25 cellular contexts compared by ENCODE assay signal in genomic region chr20:50396623-50397022, GRCh38.
A peak's percentile ranks its signal among the peaks of the same experiment; 100 is the strongest.
DNase-seq lines count a peak whose midpoint lies in the region; ATAC-seq, FAIRE-seq and TF ChIP-seq lines count a peak whose summit lies in the region.
"Had no signal": no experiment of that assay in that cellular context is flagged by ENCODE, and none has a peak within 500 bp of the region (broad histone marks: within the 10 kb centered on the region; RNA-seq: fewer than 3 reads in every experiment).

No MANE protein-coding gene starts in this region.

- TF ChIP-seq CTCF in A549 (IDR thresholded peaks at IDR 0.05) (no peak), H9 (conservative IDR thresholded peaks at IDR 0.05) (no peak), HepG2 (CRISPR knock-in tag; IDR thresholded peaks at IDR 0.05) (no peak), chondrocyte (IDR thresholded peaks at IDR 0.05) (no peak)
- no peak for TF ChIP-seq CTCF in activated CD8-positive, alpha-beta T cell treated with anti-CD3 and anti-CD28 coated beads for 36 hours (IDR thresholded peaks at IDR 0.05)

- H3K4me3 ChIP-seq in A549 = no peak overlapping the region
- no peak overlapping the region for H3K4me3 ChIP-seq in HepG2 (replicated peaks in 1 of 3; ENCODE audit: insufficient read depth in 1 of 3, low read depth in 2 of 3, low read length in 3 of 3)
- H3K4me3 ChIP-seq: K562, smooth muscle cell had no signal

- H3K36me3 ChIP-seq in HepG2 (replicated peaks in 1 of 2; ENCODE audit: control insufficient read depth in 1 of 2, insufficient read depth in 2 of 2, low read length in 2 of 2) = no peaks in the 10 kb centered on the region

- peaks cover 2 to 18% of the 10 kb centered on the region in 2 experiments; a peak in 2 of 4 replicates for H3K4me1 Mint-ChIP-seq in H9
- peaks cover 21% of the 10 kb centered on the region for H3K4me1 Mint-ChIP-seq in stimulated activated effector memory CD8-positive, alpha-beta T cell treated with anti-CD3 and anti-CD28 coated beads, Interleukin-12 subunit alpha, Interleukin-12 subunit beta, amount 100 ng/mL, for 72 hours
- H3K4me1 Mint-ChIP-seq in activated CD8-positive, alpha-beta T cell treated with anti-CD3 and anti-CD28 coated beads for 36 hours (ENCODE audit: low read depth) = peaks cover 9% of the 10 kb centered on the region
- peaks cover 40% of the 10 kb centered on the region for H3K4me1 Mint-ChIP-seq in chondrocyte (ENCODE audit: low read depth)
- H3K4me1 Mint-ChIP-seq: activated T-helper 17 cell treated with anti-CD3 and anti-CD28 coated beads, Interleukin-2, amount 50 U/mL, for 72 hours had no signal

- H3K14ac ChIP-seq in H9 (ENCODE audit: insufficient read depth, low read length) = no peak overlapping the region

- ATAC-seq in A549 (no peak), HepG2 (no peak), HG03159 (IDR thresholded peaks at IDR 0.05; ENCODE audit: unreplicated experiment) (no peak)
- no peak for ATAC-seq in stimulated activated effector memory CD8-positive, alpha-beta T cell treated with anti-CD3 and anti-CD28 coated beads, Interleukin-12 subunit alpha, Interleukin-12 subunit beta, amount 100 ng/mL, for 72 hours
- ATAC-seq in activated CD8-positive, alpha-beta T cell treated with anti-CD3 and anti-CD28 coated beads for 36 hours = no peak
- ATAC-seq: activated naive CD4-positive, alpha-beta T cell treated with anti-CD3 and anti-CD28 coated beads, Interleukin-2, amount 50 U/mL, for 72 hours; activated T-helper 17 cell treated with anti-CD3 and anti-CD28 coated beads, Interleukin-2, amount 50 U/mL, for 72 hours; K562; Panc1 had no signal

- no peak overlapping the region for H2AFZ ChIP-seq in H9 (ENCODE audit: low read length)
- no peak overlapping the region for H2AFZ ChIP-seq in HepG2 (ENCODE audit: low read length)

- H3K27ac Mint-ChIP-seq in H9 (peak overlapping the region in 2 of 3 experiments; percentile 31 to 70; a peak in 2 of 7 replicates), chondrocyte (ENCODE audit: unreplicated experiment) (no peak overlapping the region)
- H3K27ac Mint-ChIP-seq in stimulated activated effector memory CD8-positive, alpha-beta T cell treated with anti-CD3 and anti-CD28 coated beads, Interleukin-12 subunit alpha, Interleukin-12 subunit beta, amount 100 ng/mL, for 72 hours = peak overlapping the region; percentile 59
- no peak overlapping the region for H3K27ac Mint-ChIP-seq in activated CD8-positive, alpha-beta T cell treated with anti-CD3 and anti-CD28 coated beads for 36 hours
- H3K27ac Mint-ChIP-seq: activated T-helper 17 cell treated with anti-CD3 and anti-CD28 coated beads, Interleukin-2, amount 50 U/mL, for 72 hours had no signal

- no peak for TF ChIP-seq RAD21 in A549 (conservative IDR thresholded peaks at IDR 0.05 in 1 of 2, IDR thresholded peaks at IDR 0.05 in 1 of 2)
- TF ChIP-seq RAD21 in HepG2 (CRISPR knock-in tag; IDR thresholded peaks at IDR 0.05) = no peak

- CTCF ChIA-PET in A549 (lab: Yijun Ruan, JAX) = interaction anchor here (0.6 to 1.7 kb wide), 3 partner anchors 42 to 115 kb away, joined by 3 read pairs; no protein-coding TSS in a partner anchor
- CTCF ChIA-PET in HepG2 (lab: Yijun Ruan, JAX; ENCODE audit: low intra/inter-chr PET ratio, low total read pairs) = no interaction called here
- CTCF ChIA-PET in activated CD8-positive, alpha-beta T cell treated with anti-CD3 and anti-CD28 coated beads for 36 hours (lab: Charles Lee) = no interaction called here

- no peak for DNase-seq in A549 (ENCODE audit: low read depth in 1 of 2, low spot score in 1 of 2)
- DNase-seq in H9 = no peak
- DNase-seq in HepG2 (ENCODE audit: low spot score) = no peak
- DNase-seq in stimulated activated effector memory CD8-positive, alpha-beta T cell treated with anti-CD3 and anti-CD28 coated beads, Interleukin-12 subunit alpha, Interleukin-12 subunit beta, amount 100 ng/mL, for 72 hours (ENCODE audit: low spot score in 2 of 2) = no peak
- DNase-seq in activated CD8-positive, alpha-beta T cell treated with anti-CD3 and anti-CD28 coated beads for 36 hours = no peak
- DNase-seq in chondrocyte (ENCODE audit: low spot score) = no peak
- DNase-seq: activated CD4-positive, alpha-beta T cell treated with anti-CD3 and anti-CD28 coated beads, Interleukin-2, amount 50 U/mL, for 4 hours; C1 segment of cervical spinal cord; COR-L47; DMS79; GDM1; NCI-H2029 treated with DMSO at 0.1 percent for 48 hours; NCI-H69; stimulated activated CD4-positive, alpha-beta T cell treated with anti-CD3 and anti-CD28 coated beads, Interleukin-1b, Interleukin-23, amount 100 ng/mL, for 48 hours; stimulated activated CD8-positive, alpha-beta memory T cell treated with anti-CD3 and anti-CD28 coated beads, Interleukin-4, amount 100 ng/mL, for 48 hours; T-helper 1 cell; trophoblast cell had no signal

- H3K4me1 ChIP-seq in A549 (peaks cover 59% of the 10 kb centered on the region), H9 (ENCODE audit: insufficient read depth, low read length) (peaks cover 2% of the 10 kb centered on the region; the same call in 1 of the 2 replicates), HepG2 (ENCODE audit: insufficient read depth, low read length) (peaks cover 95% of the 10 kb centered on the region)

- H3K27ac ChIP-seq in A549 = peak overlapping the region; percentile 67 to 81; a peak in 5 of 6 replicates
- H3K27ac ChIP-seq in H9 (ENCODE audit: insufficient read length, low read depth, low read length) = no peak overlapping the region
- H3K27ac ChIP-seq in HepG2 (ENCODE audit: extremely low read length, insufficient read depth, low read length) = peak overlapping the region; percentile 21

- no peak overlapping the region for H2BK120ac ChIP-seq in H9 (ENCODE audit: low read depth, low read length, poor library complexity, severe bottlenecking)

- 85% methylated on average over 6 of the region's 6 CpGs for WGBS in A549 (ENCODE audit: missing lambda C conversion rate)
- WGBS in H9 (ENCODE audit: extremely low coverage, insufficient read length, low lambda C conversion rate) = no CpG with 5 or more reads among the region's 6 CpGs
- WGBS in HepG2 (ENCODE audit: low lambda C conversion rate) = 98% methylated on average over 6 of the region's 6 CpGs

- no peak overlapping the region for H3K56ac ChIP-seq in H9 (ENCODE audit: insufficient read length, low read depth, low read length)

- H4K5ac ChIP-seq in H9 (ENCODE audit: insufficient read length, low read depth, low read length) = no peak overlapping the region

- FAIRE-seq in A549 (lab: Jason Lieb, UNC) = no peak
- FAIRE-seq in HepG2 (lab: Jason Lieb, UNC) = no peak
- FAIRE-seq: H1, K562 had no signal

- H4K91ac ChIP-seq in H9 (ENCODE audit: insufficient read length, low read depth, low read length) = no peak overlapping the region

- no peak overlapping the region for H2BK5ac ChIP-seq in H9 (ENCODE audit: insufficient read length, low read length)

- H3K4me2 ChIP-seq in A549 (no peak overlapping the region), H9 (ENCODE audit: insufficient read depth, insufficient read length, low read length) (no peak overlapping the region), HepG2 (ENCODE audit: low read depth, low read length) (no peak overlapping the region)
- H3K4me2 ChIP-seq: smooth muscle cell had no signal

- no peaks in the 10 kb centered on the region for H4K20me1 ChIP-seq in H9 (ENCODE audit: control insufficient read depth, insufficient read depth, insufficient read length)
- H4K20me1 ChIP-seq in HepG2 (ENCODE audit: insufficient read depth, low read length) = no peaks in the 10 kb centered on the region

- in situ Hi-C loops in HepG2 (cut with HindIII; ENCODE audit: extremely low pct_ligation_motif_present, low pct_unique_long_range_greater_than_20kb) = no loop called here

- H3K79me1 ChIP-seq in H9 (ENCODE audit: insufficient read depth, low read depth, low read length, poor library complexity, severe bottlenecking) = no peaks in the 10 kb centered on the region

- no peak overlapping the region for H4K8ac ChIP-seq in H9 (replicated peaks; ENCODE audit: insufficient read length, low read depth, low read length)

- no peak overlapping the region for H2AK5ac ChIP-seq in H9 (ENCODE audit: insufficient read length, low read length)

- TF ChIP-seq POLR2A in A549 (IDR thresholded peaks at IDR 0.05; ENCODE audit: low read length) = no peak
- no peak for TF ChIP-seq POLR2A in HepG2 (IDR thresholded peaks at IDR 0.05; ENCODE audit: insufficient read depth in 1 of 2, low read depth in 2 of 2, low read length in 2 of 2)

- H3T11ph ChIP-seq in H9 (ENCODE audit: low read length) = no peak overlapping the region

- H3K4me3 Mint-ChIP-seq in H9 (no peak overlapping the region), chondrocyte (ENCODE audit: unreplicated experiment) (no peak overlapping the region)
- no peak overlapping the region for H3K4me3 Mint-ChIP-seq in stimulated activated effector memory CD8-positive, alpha-beta T cell treated with anti-CD3 and anti-CD28 coated beads, Interleukin-12 subunit alpha, Interleukin-12 subunit beta, amount 100 ng/mL, for 72 hours
- no peak overlapping the region for H3K4me3 Mint-ChIP-seq in activated CD8-positive, alpha-beta T cell treated with anti-CD3 and anti-CD28 coated beads for 36 hours
- H3K4me3 Mint-ChIP-seq: activated T-helper 17 cell treated with anti-CD3 and anti-CD28 coated beads, Interleukin-2, amount 50 U/mL, for 72 hours; central memory CD8-positive, alpha-beta T cell had no signal

- H3K9me3 ChIP-seq in A549 = no peaks in the 10 kb centered on the region
- no peaks in the 10 kb centered on the region for H3K9me3 ChIP-seq in H9 (ENCODE audit: control insufficient read depth, low read depth, low read length)
- no peaks in the 10 kb centered on the region for H3K9me3 ChIP-seq in HepG2 (ENCODE audit: low read length)

- TF ChIP-seq EP300 in A549 (IDR thresholded peaks at IDR 0.05) = no peak
- TF ChIP-seq EP300 in HepG2 (IDR thresholded peaks at IDR 0.05; ENCODE audit: low read depth in 2 of 2, low read length in 2 of 2) = no peak
- TF ChIP-seq EP300 in HepG2 (CRISPR knock-in tag; IDR thresholded peaks at IDR 0.05; ENCODE audit: borderline replicate concordance) = no peak

- no peak overlapping the region for H2BK12ac ChIP-seq in H9 (ENCODE audit: insufficient read length, low read depth, low read length)

- H3K79me2 ChIP-seq in H9 (ENCODE audit: insufficient read depth, low read length) (no peaks in the 10 kb centered on the region), HepG2 (ENCODE audit: insufficient read depth, low read length) (no peaks in the 10 kb centered on the region)

- H3K9ac ChIP-seq in H9 (ENCODE audit: extremely low read depth, insufficient read length, low read length) (no peak overlapping the region), HepG2 (ENCODE audit: insufficient read depth, low read depth, low read length) (no peak overlapping the region)

- H3K27me3 ChIP-seq in H9 (ENCODE audit: insufficient read depth, low read length) = no peaks in the 10 kb centered on the region
- H3K27me3 ChIP-seq in HepG2 (ENCODE audit: control insufficient read depth in 1 of 2, insufficient read depth in 2 of 2, low read length in 2 of 2) = no peaks in the 10 kb centered on the region

- no peak overlapping the region for H3K4ac ChIP-seq in H9 (ENCODE audit: low read depth, low read length)

- H3K9me3 Mint-ChIP-seq in H9 (no peaks in the 10 kb centered on the region), chondrocyte (ENCODE audit: low read depth) (no peaks in the 10 kb centered on the region)
- H3K9me3 Mint-ChIP-seq in stimulated activated effector memory CD8-positive, alpha-beta T cell treated with anti-CD3 and anti-CD28 coated beads, Interleukin-12 subunit alpha, Interleukin-12 subunit beta, amount 100 ng/mL, for 72 hours = no peaks in the 10 kb centered on the region
- no peaks in the 10 kb centered on the region for H3K9me3 Mint-ChIP-seq in activated CD8-positive, alpha-beta T cell treated with anti-CD3 and anti-CD28 coated beads for 36 hours
- H3K9me3 Mint-ChIP-seq: activated naive CD4-positive, alpha-beta T cell treated with anti-CD3 and anti-CD28 coated beads, Interleukin-2, amount 50 U/mL, for 72 hours; activated T-helper 17 cell treated with anti-CD3 and anti-CD28 coated beads, Interleukin-2, amount 50 U/mL, for 72 hours; central memory CD8-positive, alpha-beta T cell had no signal

- no TSS peak for BruUV-seq in HepG2 (replicated peaks; lab: Mats Ljungman, UMichigan)

- intact Hi-C loops in HepG2 (cut with micrococcal nuclease; ENCODE audit: unreplicated experiment) = loop anchor here (5.0 kb wide), 1 partner anchor 204 kb away; the partner anchor contains the start of gene CEBPB
- intact Hi-C loops in activated CD8-positive, alpha-beta T cell treated with anti-CD3 and anti-CD28 coated beads for 36 hours (cut with micrococcal nuclease) = no loop called here

- POLR2A ChIA-PET in A549 (lab: Yijun Ruan, JAX) (no interaction called here), HepG2 (lab: Yijun Ruan, JAX) (interaction anchor here (5.4 to 6.7 kb wide), 3 partner anchors 59 to 207 kb away, joined by 46 to 93 read pairs (median 78); partner anchors contain the start of gene CEBPB)
- POLR2A ChIA-PET in activated CD8-positive, alpha-beta T cell treated with anti-CD3 and anti-CD28 coated beads for 36 hours (lab: Charles Lee) = no interaction called here

- H3K23me2 ChIP-seq in H9 (ENCODE audit: insufficient read length, low read depth, low read length, poor library complexity, severe bottlenecking) = no peaks in the 10 kb centered on the region

- H3K36me3 Mint-ChIP-seq in H9 (ENCODE audit: insufficient read depth in 1 of 3, low read depth in 3 of 3) (no peaks in the 10 kb centered on the region), chondrocyte (ENCODE audit: low read depth) (no peaks in the 10 kb centered on the region)
- H3K36me3 Mint-ChIP-seq in stimulated activated effector memory CD8-positive, alpha-beta T cell treated with anti-CD3 and anti-CD28 coated beads, Interleukin-12 subunit alpha, Interleukin-12 subunit beta, amount 100 ng/mL, for 72 hours = no peaks in the 10 kb centered on the region
- no peaks in the 10 kb centered on the region for H3K36me3 Mint-ChIP-seq in activated CD8-positive, alpha-beta T cell treated with anti-CD3 and anti-CD28 coated beads for 36 hours (ENCODE audit: low read depth)
- H3K36me3 Mint-ChIP-seq: activated naive CD4-positive, alpha-beta T cell treated with anti-CD3 and anti-CD28 coated beads, Interleukin-2, amount 50 U/mL, for 72 hours had no signal

- H2BK20ac ChIP-seq in H9 (ENCODE audit: low read depth, low read length, poor library complexity, severe bottlenecking) = no peak overlapping the region

- H3K27me3 Mint-ChIP-seq in H9 (ENCODE audit: low read depth) (no peaks in the 10 kb centered on the region; the same call in 1 of the 2 replicates), chondrocyte (ENCODE audit: low read depth) (no peaks in the 10 kb centered on the region)
- no peaks in the 10 kb centered on the region for H3K27me3 Mint-ChIP-seq in activated CD8-positive, alpha-beta T cell treated with anti-CD3 and anti-CD28 coated beads for 36 hours
- H3K27me3 Mint-ChIP-seq: central memory CD8-positive, alpha-beta T cell had no signal

- no peak overlapping the region for H3K23ac ChIP-seq in H9 (ENCODE audit: insufficient read length, low read depth, low read length)

- no peak overlapping the region for H3K18ac ChIP-seq in H9 (ENCODE audit: insufficient read length, low read depth, low read length)

- H2BK15ac ChIP-seq in H9 (ENCODE audit: low read depth, low read length) = no peak overlapping the region

Comparison
In these comparisons a context has a peak if more than half of its experiments do, and no peak if none do; other contexts are left out.
1. H3K27ac Mint-ChIP-seq: peak in H9 (2 of 3) and stimulated activated effector memory CD8-positive, alpha-beta T cell treated with anti-CD3 and anti-CD28 coated beads, Interleukin-12 subunit alpha, Interleukin-12 subunit beta, amount 100 ng/mL, for 72 hours (single experiment); none in activated CD8-positive, alpha-beta T cell treated with anti-CD3 and anti-CD28 coated beads for 36 hours (single experiment) and chondrocyte (single experiment).
2. Of the 38 proteins assayed by ChIP-seq in both HepG2 and A549: peak only in HepG2: PHF8; only in A549: none; in both: none; in neither: 37.